In the genomic region with DNA sequence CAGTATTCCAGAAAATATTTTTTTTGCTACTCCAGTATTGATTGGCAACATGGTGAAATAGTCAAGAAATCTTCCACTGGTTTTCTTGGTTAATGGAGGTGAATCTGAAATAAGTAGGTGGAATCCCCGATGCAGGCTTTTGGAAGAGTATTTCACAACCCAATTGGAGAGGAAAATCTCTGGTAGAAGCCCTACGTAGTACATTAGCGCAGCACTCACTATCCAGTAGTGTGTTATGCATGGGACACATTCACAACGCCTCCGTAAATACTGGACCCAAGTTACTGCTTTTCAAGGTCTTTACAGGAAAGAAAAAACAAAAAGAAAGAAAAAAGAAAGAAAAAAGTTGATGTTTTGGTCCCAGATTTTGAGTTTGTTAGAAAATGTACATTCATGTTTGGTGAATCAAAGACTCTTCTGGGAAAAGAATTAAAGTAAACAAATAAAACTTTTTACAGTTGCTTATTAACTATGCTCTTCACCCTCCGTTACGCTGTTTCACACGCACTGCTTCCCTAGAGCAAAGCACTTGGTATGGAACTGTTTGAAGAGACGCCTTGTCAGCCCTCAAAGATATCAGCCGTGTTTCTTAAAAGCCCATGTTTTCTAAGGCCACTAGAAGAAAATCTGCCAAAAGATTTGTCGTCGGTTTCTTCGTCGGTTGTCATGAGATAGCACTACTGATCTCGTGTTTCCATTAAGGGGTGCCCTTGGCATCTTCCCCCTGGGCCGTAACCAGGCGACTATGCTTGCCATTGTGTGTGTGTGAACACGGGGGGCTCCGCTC, we compare ENCODE assay signal across 9 cellular contexts.
DNase-seq lines count a peak whose midpoint lies in the region; ATAC-seq and TF ChIP-seq lines count a peak whose summit lies in the region.
"Had no signal": no experiment of that assay in that cellular context is flagged by ENCODE, and none has a peak within 500 bp of the region (broad histone marks: within the 10 kb centered on the region; RNA-seq: fewer than 3 reads in every experiment).

No MANE protein-coding gene starts in this region.

- no peak overlapping the region for H3K27ac ChIP-seq in Panc1 (ENCODE audit: low read length)
- H3K27ac ChIP-seq in esophagus squamous epithelium = no peak overlapping the region
- H3K27ac ChIP-seq in trophoblast cell (ENCODE audit: low read depth, low read length) = no peak overlapping the region
- H3K27ac ChIP-seq: right atrium auricular region had no signal

- peak overlapping the region; percentile 66 for H3K4me2 ChIP-seq in trophoblast cell (ENCODE audit: low read length)

- no peak overlapping the region for H3K4ac ChIP-seq in trophoblast cell (ENCODE audit: low read depth, low read length)

- WGBS in esophagus squamous epithelium, 2 donors = 68 to 75% methylated on average over 14 to 16 of the region's 19 CpGs
- no CpG with 5 or more reads among the region's 19 CpGs for WGBS in trophoblast cell (ENCODE audit: extremely low coverage, insufficient coverage, insufficient read length)

- H3K9ac ChIP-seq in ES-I3 (ENCODE audit: low read depth, low read length) = peak overlapping the region; percentile 75; the same call in 1 of the 2 replicates
- H3K9ac ChIP-seq in trophoblast cell (ENCODE audit: low read length) = no peak overlapping the region

- H3K9me3 ChIP-seq in ES-I3 (ENCODE audit: control insufficient read depth, insufficient read depth, low read length) = no peaks in the 10 kb centered on the region
- H3K9me3 ChIP-seq in Panc1 (ENCODE audit: control insufficient read depth, insufficient read depth, low read depth, low read length) = no peaks in the 10 kb centered on the region
- H3K9me3 ChIP-seq in esophagus squamous epithelium = no peaks in the 10 kb centered on the region
- no peaks in the 10 kb centered on the region for H3K9me3 ChIP-seq in trophoblast cell (ENCODE audit: insufficient read depth, low read depth, low read length)
- H3K9me3 ChIP-seq: right atrium auricular region had no signal

- no peak overlapping the region for H3K14ac ChIP-seq in trophoblast cell (ENCODE audit: low read length)

- H2BK5ac ChIP-seq in trophoblast cell (ENCODE audit: low read depth, low read length, poor library complexity) = no peak overlapping the region

- no peak overlapping the region for H2BK12ac ChIP-seq in trophoblast cell (ENCODE audit: low read length)

- H3K4me1 ChIP-seq in ES-I3 (ENCODE audit: insufficient read depth, low read length) = peaks cover 3% of the 10 kb centered on the region
- H3K4me1 ChIP-seq in Panc1 (ENCODE audit: control insufficient read depth, insufficient read depth, low read length) = no peaks in the 10 kb centered on the region; the same call in 1 of the 2 replicates
- H3K4me1 ChIP-seq in esophagus squamous epithelium = peaks cover 0 to 15% (median 8%) of the 10 kb centered on the region in 3 donors
- H3K4me1 ChIP-seq in trophoblast cell (ENCODE audit: control insufficient read depth in 1 of 2, insufficient read depth in 2 of 2, low read length in 2 of 2) = peaks cover 5 to 8% of the 10 kb centered on the region in 2 experiments
- H3K4me1 ChIP-seq: right atrium auricular region had no signal

- no peak overlapping the region for H4K8ac ChIP-seq in trophoblast cell (ENCODE audit: low read depth, low read length)

- intact Hi-C loops in Panc1 (cut with micrococcal nuclease; ENCODE audit: unreplicated experiment) (no loop called here), esophagus squamous epithelium (cut with DNase I) (no loop called here), posterior vena cava (cut with DNase I) (no loop called here)

- no peak overlapping the region for H3K23ac ChIP-seq in trophoblast cell (ENCODE audit: low read length)

- no peak overlapping the region for H3K18ac ChIP-seq in trophoblast cell (ENCODE audit: low read length)

- TF ChIP-seq CTCF in Panc1 (IDR thresholded peaks at IDR 0.05) (no peak), esophagus squamous epithelium (IDR thresholded peaks at IDR 0.05) (no peak)

- no peak overlapping the region for H4K12ac ChIP-seq in trophoblast cell (ENCODE audit: low read depth, low read length)

- no peak overlapping the region for H4K91ac ChIP-seq in trophoblast cell (ENCODE audit: low read depth, low read length)

- H3K27me3 ChIP-seq in Panc1 (ENCODE audit: control insufficient read depth, insufficient read depth, low read length) (peaks cover 6% of the 10 kb centered on the region; the same call in 1 of the 2 replicates), esophagus squamous epithelium (peaks cover 0 to 62% (median 2%) of the 10 kb centered on the region in 4 donors), trophoblast cell (ENCODE audit: insufficient read depth, low read length) (peaks cover 22% of the 10 kb centered on the region)

- no peak overlapping the region for H2BK120ac ChIP-seq in trophoblast cell (ENCODE audit: insufficient read depth, low read length, poor library complexity)

- H3K4me3 ChIP-seq in Panc1 (ENCODE audit: low read depth in 2 of 2, low read length in 2 of 2) (peak overlapping the region; percentile 30 to 45; a peak in 3 of 4 replicates), esophagus squamous epithelium (peak overlapping the region in 3 of 4 donors; percentile 30 to 65 (median 49)), trophoblast cell (ENCODE audit: low read depth, low read length) (peak overlapping the region; percentile 10)

- POLR2A ChIA-PET in Panc1 (lab: Charles Lee) = no interaction called here

- no peak for DNase-seq in Panc1 (ENCODE audit: low read depth, low spot score)
- no peak for DNase-seq in esophagus squamous epithelium (lab: John Stamatoyannopoulos, UW)
- no peak for DNase-seq in trophoblast cell
- no peak for DNase-seq in posterior vena cava (ENCODE audit: low spot score)
- DNase-seq in globus pallidus (ENCODE audit: low spot score) = no peak
- no peak for DNase-seq in SW480 (ENCODE audit: low spot score)

- ATAC-seq in Panc1 (no peak), GM21723 (IDR thresholded peaks at IDR 0.05; ENCODE audit: unreplicated experiment) (no peak)

- H3K79me2 ChIP-seq in trophoblast cell (ENCODE audit: control insufficient read depth, insufficient read depth, low read length, poor library complexity) = no peaks in the 10 kb centered on the region

- peak overlapping the region; percentile 39 for H2AFZ ChIP-seq in trophoblast cell (ENCODE audit: insufficient read depth, low read length, poor library complexity)

- H3K36me3 ChIP-seq in ES-I3 (ENCODE audit: insufficient read depth, low read length) (no peaks in the 10 kb centered on the region), Panc1 (ENCODE audit: control insufficient read depth, insufficient read depth, low read length) (no peaks in the 10 kb centered on the region), esophagus squamous epithelium (no peaks in the 10 kb centered on the region), trophoblast cell (ENCODE audit: control insufficient read depth in 1 of 2, insufficient read depth in 2 of 2, low read length in 2 of 2) (no peaks in the 10 kb centered on the region)
- H3K36me3 ChIP-seq: right atrium auricular region had no signal

- TF ChIP-seq POLR2A in esophagus squamous epithelium (IDR thresholded peaks at IDR 0.05) = no peak

- no peaks in the 10 kb centered on the region for H3K79me1 ChIP-seq in trophoblast cell (ENCODE audit: low read length)

- no peak overlapping the region for H2AK5ac ChIP-seq in trophoblast cell (ENCODE audit: low read length)

- in situ Hi-C loops in Panc1 (cut with HindIII; ENCODE audit: low pct_unique_long_range_greater_than_20kb, low sequenced_read_pairs) = no loop called here

- no TSS peak for BruUV-seq in Panc1 (replicated peaks; lab: Mats Ljungman, UMichigan)

- CTCF ChIA-PET in Panc1 (lab: Charles Lee) = no interaction called here
